In genomic region chr12:49921936-49922335, GRCh38 we compare ENCODE assay signal across 22 cellular contexts. TPM values are rescaled to one million over a fixed set of nuclear protein-coding genes. Genes with fewer than 3 reads are reported as not detected.
"Had no signal": no experiment of that assay in that cellular context is flagged by ENCODE, and none has a peak within 500 bp of the region (broad histone marks: within the 10 kb centered on the region; RNA-seq: fewer than 3 reads in every experiment).

No MANE protein-coding gene starts in this region.

- H3K4me3 ChIP-seq: adrenal gland, coronary artery, left lung, thyroid gland, uterus had no signal

- H3K27me3 ChIP-seq: adrenal gland, thyroid gland, uterus had no signal

- H3K9me3 ChIP-seq: adrenal gland, left lung, neutrophil, thyroid gland, uterus had no signal

- ATAC-seq: activated CD8-positive, alpha-beta T cell treated with anti-CD3 and anti-CD28 coated beads for 36 hours; left lung; naive thymus-derived CD8-positive, alpha-beta T cell; SK-N-SH treated with all-trans-retinoic acid at 6 μM for 48 hours; stimulated activated naive B cell treated with anti-CD40 and anti-IgM and Interleukin-4, amounts not matched to agents 10 μg/mL and 1 μg/mL and 100 μg/mL, for 72 hours had no signal

- DNase-seq: activated CD4-positive, alpha-beta T cell treated with anti-CD3 and anti-CD28 coated beads for 48 hours; activated CD8-positive, alpha-beta T cell treated with anti-CD3 and anti-CD28 coated beads for 36 hours; activated naive CD4-positive, alpha-beta T cell; activated T-cell treated with anti-CD3 and anti-CD28 coated beads, Interleukin-2, amount 50 U/mL, for 48 hours; central memory CD4-positive, alpha-beta T cell; effector memory CD4-positive, alpha-beta T cell; naive thymus-derived CD8-positive, alpha-beta T cell; stimulated activated CD4-positive, alpha-beta T cell treated with anti-CD3 and anti-CD28 coated beads, Interleukin-2, amount 100 ng/mL, for 48 hours; stimulated activated naive B cell treated with anti-CD40 and anti-IgM and Interleukin-4, amounts not matched to agents 10 μg/mL and 1 μg/mL and 100 μg/mL, for 72 hours; thyroid gland had no signal

- FAIRE-seq: islet of Langerhans had no signal

- H3K27ac ChIP-seq: epithelial cell of prostate, left lung, neutrophil, parathyroid adenoma, uterus had no signal

- H3K36me3 ChIP-seq: adrenal gland, left lung, neutrophil, thyroid gland, uterus had no signal

- H3K4me1 ChIP-seq: thyroid gland, uterus had no signal

RNA-seq across cellular contexts. Expression of gene FAIM2, which starts 18.2 kb away (rescaled TPM):
- total RNA-seq: naive thymus-derived CD8-positive, alpha-beta T cell; renal cortical epithelial cell had no signal

RNA-seq across cellular contexts. Expression of gene AQP2, which starts 28.6 kb away (rescaled TPM):
- total RNA-seq: activated CD8-positive, alpha-beta T cell treated with anti-CD3 and anti-CD28 coated beads for 36 hours; mucosa of gallbladder; naive thymus-derived CD8-positive, alpha-beta T cell; T-helper 1 cell treated with Interleukin-12 subunit alpha and Interleukin-12 subunit beta and Interleukin-4 antibody, amounts not matched to agents 30 ng/mL and 1 ng/mL, for 36 hours; uterus had no signal
- polyA plus RNA-seq: naive thymus-derived CD8-positive, alpha-beta T cell had no signal

RNA-seq across cellular contexts. Expression of gene AQP5, which starts 39.7 kb away (rescaled TPM):
- total RNA-seq: activated CD8-positive, alpha-beta T cell treated with anti-CD3 and anti-CD28 coated beads for 36 hours; naive thymus-derived CD8-positive, alpha-beta T cell; renal cortical epithelial cell; T-helper 1 cell treated with Interleukin-12 subunit alpha and Interleukin-12 subunit beta and Interleukin-4 antibody, amounts not matched to agents 30 ng/mL and 1 ng/mL, for 36 hours had no signal
- polyA plus RNA-seq: naive thymus-derived CD8-positive, alpha-beta T cell had no signal

RNA-seq across cellular contexts. Expression of gene AQP6, which starts 50.8 kb away (rescaled TPM):
- total RNA-seq: activated CD8-positive, alpha-beta T cell treated with anti-CD3 and anti-CD28 coated beads for 36 hours; naive thymus-derived CD8-positive, alpha-beta T cell; renal cortical epithelial cell; T-helper 1 cell treated with Interleukin-12 subunit alpha and Interleukin-12 subunit beta and Interleukin-4 antibody, amounts not matched to agents 30 ng/mL and 1 ng/mL, for 36 hours; thyroid gland had no signal
- polyA plus RNA-seq: naive thymus-derived CD8-positive, alpha-beta T cell had no signal
